17 cellular contexts compared by ENCODE assay signal in genomic region chr12:94209240-94209639, GRCh38.
DNase-seq lines count a peak whose midpoint lies in the region; ATAC-seq, FAIRE-seq and TF ChIP-seq lines count a peak whose summit lies in the region.
"Had no signal": no experiment of that assay in that cellular context is flagged by ENCODE, and none has a peak within 500 bp of the region (broad histone marks: within the 10 kb centered on the region; RNA-seq: fewer than 3 reads in every experiment).

No MANE protein-coding gene starts in this region.

- BruUV-seq in K562 (replicated peaks; lab: Mats Ljungman, UMichigan): no TSS peak

- TF ChIP-seq CTCF in OCI-LY3 (IDR thresholded peaks at IDR 0.05; ENCODE audit: low read depth, low read length): no peak
- peak; percentile 14 to 47 (median 46); a peak in 4 of 6 replicates for TF ChIP-seq CTCF in K562 (IDR thresholded peaks at IDR 0.05 in 2 of 3, conservative IDR thresholded peaks at IDR 0.05 in 1 of 3; ENCODE audit: insufficient read depth in 2 of 3, low read depth in 1 of 3, low read length in 3 of 3)
- TF ChIP-seq CTCF in sigmoid colon (IDR thresholded peaks at IDR 0.05): no peak

- TF ChIP-seq EP300 in K562 (IDR thresholded peaks at IDR 0.05; ENCODE audit: low read length) (no peak), sigmoid colon (IDR thresholded peaks at IDR 0.05) (no peak)

- H3K4me3 Mint-ChIP-seq in activated naive CD4-positive, alpha-beta T cell treated with anti-CD3 and anti-CD28 coated beads, Interleukin-2, amount 10 ng/mL, durations not matched to agents 7 days and 5 days: no peak overlapping the region
- no peak overlapping the region for H3K4me3 Mint-ChIP-seq in stimulated activated naive B cell treated with anti-CD40 and anti-IgM and Interleukin-4, amounts not matched to agents 10 μg/mL and 1 μg/mL and 100 μg/mL, for 72 hours

- TF ChIP-seq POLR2A in K562 (conservative IDR thresholded peaks at IDR 0.05) (no peak), sigmoid colon (IDR thresholded peaks at IDR 0.05) (no peak)

- H3K4me3 ChIP-seq in OCI-LY3 (ENCODE audit: low read length) (no peak overlapping the region), K562 (no peak overlapping the region), sigmoid colon (no peak overlapping the region)
- H3K4me3 ChIP-seq: left ventricle myocardium inferior, ovary, right lobe of liver had no signal

- peaks cover 4% of the 10 kb centered on the region for H3K9me3 Mint-ChIP-seq in activated naive CD4-positive, alpha-beta T cell treated with anti-CD3 and anti-CD28 coated beads, Interleukin-2, amount 10 ng/mL, durations not matched to agents 7 days and 5 days
- H3K9me3 Mint-ChIP-seq in activated naive CD4-positive, alpha-beta T cell treated with anti-CD3 and anti-CD28 coated beads, Interleukin-2, amount 50 U/mL, for 72 hours: peaks cover 0 to 5% of the 10 kb centered on the region in 2 donors
- peaks cover 0 to 2% of the 10 kb centered on the region in 2 donors for H3K9me3 Mint-ChIP-seq in stimulated activated naive B cell treated with anti-CD40 and anti-IgM and Interleukin-4, amounts not matched to agents 10 μg/mL and 1 μg/mL and 100 μg/mL, for 72 hours
- H3K9me3 Mint-ChIP-seq: effector memory CD8-positive, alpha-beta T cell had no signal

- H3K9me3 ChIP-seq in OCI-LY3 (ENCODE audit: insufficient read depth, low read length) (no peaks in the 10 kb centered on the region), K562 (replicated peaks; ENCODE audit: control insufficient read depth, insufficient read depth, low read depth, low read length) (no peaks in the 10 kb centered on the region), sigmoid colon (no peaks in the 10 kb centered on the region)
- H3K9me3 ChIP-seq: Caco-2, left ventricle myocardium inferior, ovary, right lobe of liver had no signal

- WGBS in K562 (ENCODE audit: insufficient coverage, low coverage, missing lambda C conversion rate): 21% methylated on average over 8 of the region's 8 CpGs
- WGBS in sigmoid colon, 2 donors: 87 to 90% methylated on average over 8 of the region's 8 CpGs

- H3K36me3 ChIP-seq in OCI-LY3 (replicated peaks; ENCODE audit: low read depth, low read length) (no peaks in the 10 kb centered on the region), K562 (ENCODE audit: control insufficient read depth, insufficient read depth, low read length) (no peaks in the 10 kb centered on the region), sigmoid colon (no peaks in the 10 kb centered on the region)
- H3K36me3 ChIP-seq: left ventricle myocardium inferior, ovary, right lobe of liver had no signal

- no peaks in the 10 kb centered on the region for H3K27me3 ChIP-seq in OCI-LY3 (ENCODE audit: low read depth, low read length)
- H3K27me3 ChIP-seq in K562 (ENCODE audit: control insufficient read depth in 2 of 2, insufficient read depth in 2 of 2, low read length in 2 of 2): no peaks in the 10 kb centered on the region
- H3K27me3 ChIP-seq in sigmoid colon: no peaks in the 10 kb centered on the region
- H3K27me3 ChIP-seq: ovary, right lobe of liver had no signal

- H4K20me1 ChIP-seq in OCI-LY3 (ENCODE audit: insufficient read depth, low read length): no peaks in the 10 kb centered on the region
- no peaks in the 10 kb centered on the region for H4K20me1 ChIP-seq in K562 (replicated peaks; ENCODE audit: control insufficient read depth, insufficient read depth, low read length)

- CTCF ChIA-PET in activated naive CD4-positive, alpha-beta T cell treated with anti-CD3 and anti-CD28 coated beads, Interleukin-2, amount 10 ng/mL, durations not matched to agents 7 days and 5 days (lab: Charles Lee): interaction anchor here (1.0 to 1.3 kb wide), 3 partner anchors 31 to 323 kb away, joined by 3 to 4 read pairs (median 4); no protein-coding TSS in a partner anchor
- CTCF ChIA-PET in K562 (lab: Yijun Ruan, JAX; ENCODE audit: low intra/inter-chr PET ratio): no interaction called here

- no peak for ATAC-seq in activated naive CD4-positive, alpha-beta T cell treated with anti-CD3 and anti-CD28 coated beads, Interleukin-2, amount 50 U/mL, for 72 hours
- ATAC-seq in K562: no peak
- no peak for ATAC-seq in stimulated activated naive B cell treated with anti-CD40 and anti-IgM and Interleukin-4, amounts not matched to agents 10 μg/mL and 1 μg/mL and 100 μg/mL, for 72 hours (replicated peaks)

- intact Hi-C loops in K562 (cut with micrococcal nuclease) (no loop called here), sigmoid colon (cut with DNase I) (no loop called here)

- H3K27me3 Mint-ChIP-seq in activated naive CD4-positive, alpha-beta T cell treated with anti-CD3 and anti-CD28 coated beads, Interleukin-2, amount 10 ng/mL, durations not matched to agents 7 days and 5 days: no peaks in the 10 kb centered on the region
- no peaks in the 10 kb centered on the region for H3K27me3 Mint-ChIP-seq in stimulated activated naive B cell treated with anti-CD40 and anti-IgM and Interleukin-4, amounts not matched to agents 10 μg/mL and 1 μg/mL and 100 μg/mL, for 72 hours
- H3K27me3 Mint-ChIP-seq: effector memory CD8-positive, alpha-beta T cell had no signal

- no peak for DNase-seq in activated naive CD4-positive, alpha-beta T cell treated with anti-CD3 and anti-CD28 coated beads, Interleukin-2, amount 10 ng/mL, durations not matched to agents 7 days and 5 days
- no peak for DNase-seq in activated naive CD4-positive, alpha-beta T cell treated with anti-CD3 and anti-CD28 coated beads, Interleukin-2, amount 50 U/mL, for 72 hours (ENCODE audit: low spot score in 2 of 2)
- DNase-seq in K562 (ENCODE audit: extremely low read depth in 1 of 4, low spot score in 3 of 4): no peak
- DNase-seq in stimulated activated naive B cell treated with anti-CD40 and anti-IgM and Interleukin-4, amounts not matched to agents 10 μg/mL and 1 μg/mL and 100 μg/mL, for 72 hours: no peak
- DNase-seq in ACHN: no peak
- no peak for DNase-seq in sigmoid colon
- DNase-seq in KG1 (lab: John Stamatoyannopoulos, UW): no peak
- DNase-seq: anterior cingulate cortex, Caco-2, glutamatergic neuron, left ventricle myocardium inferior, NCI-H69, right lobe of liver, SIG-M5 had no signal

- H3K27ac ChIP-seq in OCI-LY3 (ENCODE audit: low read length): peak overlapping the region; percentile 91; the same call in 1 of the 2 replicates
- H3K27ac ChIP-seq in K562 (ENCODE audit: extremely low read depth, low read depth, low read length): no peak overlapping the region
- H3K27ac ChIP-seq in sigmoid colon: no peak overlapping the region

- H3K36me3 Mint-ChIP-seq in activated naive CD4-positive, alpha-beta T cell treated with anti-CD3 and anti-CD28 coated beads, Interleukin-2, amount 10 ng/mL, durations not matched to agents 7 days and 5 days: peaks cover 46% of the 10 kb centered on the region
- peaks cover 0 to 12% of the 10 kb centered on the region in 2 donors for H3K36me3 Mint-ChIP-seq in activated naive CD4-positive, alpha-beta T cell treated with anti-CD3 and anti-CD28 coated beads, Interleukin-2, amount 50 U/mL, for 72 hours
- H3K36me3 Mint-ChIP-seq in stimulated activated naive B cell treated with anti-CD40 and anti-IgM and Interleukin-4, amounts not matched to agents 10 μg/mL and 1 μg/mL and 100 μg/mL, for 72 hours: peaks cover 31 to 34% of the 10 kb centered on the region in 2 donors

- H3K79me2 ChIP-seq in OCI-LY3 (ENCODE audit: low read length) (no peaks in the 10 kb centered on the region), K562 (ENCODE audit: control insufficient read depth, insufficient read depth, low read length) (no peaks in the 10 kb centered on the region)

- peak overlapping the region; percentile 92 for H3K4me2 ChIP-seq in OCI-LY3 (ENCODE audit: low read length)
- H3K4me2 ChIP-seq in K562 (ENCODE audit: insufficient read depth, low read length): no peak overlapping the region

- in situ Hi-C loops in K562 (cut with MboI): no loop called here
- in situ Hi-C loops in ACHN (cut with HindIII; ENCODE audit: low pct_ligation_motif_present, low pct_unique_long_range_greater_than_20kb, low sequenced_read_pairs): no loop called here

- H3K4me1 Mint-ChIP-seq in activated naive CD4-positive, alpha-beta T cell treated with anti-CD3 and anti-CD28 coated beads, Interleukin-2, amount 10 ng/mL, durations not matched to agents 7 days and 5 days: peaks cover 56% of the 10 kb centered on the region
- H3K4me1 Mint-ChIP-seq in stimulated activated naive B cell treated with anti-CD40 and anti-IgM and Interleukin-4, amounts not matched to agents 10 μg/mL and 1 μg/mL and 100 μg/mL, for 72 hours: peaks cover 35 to 65% of the 10 kb centered on the region in 2 donors

- peak in 1 of 2 experiments; percentile 46; a peak in 1 of 4 replicates for TF ChIP-seq RAD21 in K562 (CRISPR knock-in tag; conservative IDR thresholded peaks at IDR 0.05 in 1 of 2, IDR thresholded peaks at IDR 0.05 in 1 of 2)

- POLR2A ChIA-PET in K562 (lab: Yijun Ruan, JAX): interaction anchor here (1.7 kb wide), 1 partner anchor 12 kb away, joined by 10 read pairs; no protein-coding TSS in a partner anchor

- H3K4me1 ChIP-seq in OCI-LY3 (ENCODE audit: low read length) (peaks cover 51% of the 10 kb centered on the region), K562 (replicated peaks in 1 of 2; ENCODE audit: control insufficient read depth in 2 of 2, insufficient read depth in 2 of 2, low read length in 2 of 2) (peaks cover 0 to 20% of the 10 kb centered on the region in 2 experiments; a peak in 3 of 5 replicates), sigmoid colon (peaks cover 0 to 5% (median 0%) of the 10 kb centered on the region in 4 donors)
- H3K4me1 ChIP-seq: Caco-2 had no signal

- peak overlapping the region; percentile 79 for H3K27ac Mint-ChIP-seq in activated naive CD4-positive, alpha-beta T cell treated with anti-CD3 and anti-CD28 coated beads, Interleukin-2, amount 10 ng/mL, durations not matched to agents 7 days and 5 days
- H3K27ac Mint-ChIP-seq in activated naive CD4-positive, alpha-beta T cell treated with anti-CD3 and anti-CD28 coated beads, Interleukin-2, amount 50 U/mL, for 72 hours: peak overlapping the region in 1 of 2 donors; percentile 91
- peak overlapping the region; percentile 59 for H3K27ac Mint-ChIP-seq in stimulated activated naive B cell treated with anti-CD40 and anti-IgM and Interleukin-4, amounts not matched to agents 10 μg/mL and 1 μg/mL and 100 μg/mL, for 72 hours

- peak; percentile 26 for FAIRE-seq in K562 (lab: Jason Lieb, UNC)

- H3K9ac ChIP-seq in OCI-LY3 (ENCODE audit: low read length) (no peak overlapping the region), K562 (ENCODE audit: insufficient read depth in 1 of 2, low read depth in 2 of 2, low read length in 2 of 2) (no peak overlapping the region)

- H2AFZ ChIP-seq in OCI-LY3 (ENCODE audit: low read depth, low read length): no peak overlapping the region
- H2AFZ ChIP-seq in K562 (ENCODE audit: low read depth, low read length): no peak overlapping the region

- H3K9me1 ChIP-seq in K562 (ENCODE audit: control insufficient read depth, insufficient read depth, low read length): no peaks in the 10 kb centered on the region

TF ChIP-seq in K562, 482 proteins besides CTCF, POLR2A, EP300 and RAD21 (continues in another document):
- TF ChIP-seq EHMT2 (IDR thresholded peaks at IDR 0.05): no peak
- TF ChIP-seq DMBX1 (CRISPR knock-in tag; IDR thresholded peaks at IDR 0.05; ENCODE audit: borderline replicate concordance): no peak
- TF ChIP-seq CREBBP (IDR thresholded peaks at IDR 0.05; ENCODE audit: low read depth, low read length): no peak

Comparison
In these comparisons a context has a peak if more than half of its experiments do, and no peak if none do; other contexts are left out.
1. CTCF ChIP-seq: peak in K562 (3 of 3); none in OCI-LY3 (single experiment) and sigmoid colon (0 of 4).